In genomic region chr12:106854723-106855122, GRCh38 we compare ENCODE assay signal across 14 cellular contexts.
"Had no signal": no experiment of that assay in that cellular context is flagged by ENCODE, and none has a peak within 500 bp of the region (broad histone marks: within the 10 kb centered on the region; RNA-seq: fewer than 3 reads in every experiment).

No MANE protein-coding gene starts in this region.

- H3K4me3 Mint-ChIP-seq: activated CD4-positive, alpha-beta memory T cell treated with anti-CD3 and anti-CD28 coated beads for 36 hours; memory B cell had no signal

- H3K36me3 ChIP-seq: gastrocnemius medialis, pancreas, thyroid gland had no signal

- H3K9me3 Mint-ChIP-seq: activated CD4-positive, alpha-beta memory T cell treated with anti-CD3 and anti-CD28 coated beads for 36 hours; memory B cell; naive thymus-derived CD4-positive, alpha-beta T cell had no signal

- H3K27ac ChIP-seq: gastrocnemius medialis, left lung, pancreas, thyroid gland had no signal

- H3K27me3 Mint-ChIP-seq: activated CD4-positive, alpha-beta memory T cell treated with anti-CD3 and anti-CD28 coated beads for 36 hours; memory B cell; naive thymus-derived CD4-positive, alpha-beta T cell had no signal

- H3K4me3 ChIP-seq: gastrocnemius medialis, left lung, mucosa of descending colon, pancreas, thyroid gland had no signal

- DNase-seq: activated CD4-positive, alpha-beta memory T cell treated with anti-CD3 and anti-CD28 coated beads for 36 hours; activated CD4-positive, CD25-positive, alpha-beta regulatory T cell; activated naive CD4-positive, alpha-beta T cell treated with Interleukin-2 at 50 U/mL for 16 hours; amniotic stem cell; erythroblast; gastrocnemius medialis; left lung; mucosa of descending colon; pancreas; stimulated activated CD4-positive, alpha-beta T cell treated with anti-CD3 and anti-CD28 coated beads, Interleukin-12 subunit alpha, Interleukin-12 subunit beta, amount 100 ng/mL, for 4 hours; stimulated activated CD4-positive, alpha-beta T cell treated with anti-CD3 and anti-CD28 coated beads, Interleukin-2, amount 100 ng/mL, for 24 hours; thyroid gland had no signal

- H3K27ac Mint-ChIP-seq: activated CD4-positive, alpha-beta memory T cell treated with anti-CD3 and anti-CD28 coated beads for 36 hours; memory B cell had no signal

- H3K4me1 Mint-ChIP-seq: memory B cell had no signal

- H3K4me1 ChIP-seq: left lung, pancreas, thyroid gland had no signal

- H3K27me3 ChIP-seq: gastrocnemius medialis, left lung, pancreas, thyroid gland had no signal

- H3K9me3 ChIP-seq: gastrocnemius medialis, left lung, mucosa of descending colon, pancreas, thyroid gland had no signal
